Comparison of ENCODE assay signal across 1 cellular context in genomic region chr3:113238503-113238902, GRCh38.
TF ChIP-seq lines count a peak whose summit lies in the region.

No MANE protein-coding gene starts in this region.

TF ChIP-seq in H1, 55 proteins besides CTCF, POLR2A, EP300 and RAD21:
- peak in 1 of 2 experiments; percentile 59; a peak in 1 of 4 replicates for TF ChIP-seq HDAC2 (IDR thresholded peaks at IDR 0.05; ENCODE audit: borderline replicate concordance in 1 of 2, low read depth in 2 of 2, low read length in 2 of 2)
- peak; percentile 92 for TF ChIP-seq KDM1A (IDR thresholded peaks at IDR 0.05; ENCODE audit: borderline replicate concordance, low read length)
- no peak for TF ChIP-seq SRF (IDR thresholded peaks at IDR 0.05; ENCODE audit: low read depth, low read length)
- TF ChIP-seq TCF12 (IDR thresholded peaks at IDR 0.05; ENCODE audit: low read depth, low read length) = no peak
